ENCODE assay signal across 16 cellular contexts in the genomic region with DNA sequence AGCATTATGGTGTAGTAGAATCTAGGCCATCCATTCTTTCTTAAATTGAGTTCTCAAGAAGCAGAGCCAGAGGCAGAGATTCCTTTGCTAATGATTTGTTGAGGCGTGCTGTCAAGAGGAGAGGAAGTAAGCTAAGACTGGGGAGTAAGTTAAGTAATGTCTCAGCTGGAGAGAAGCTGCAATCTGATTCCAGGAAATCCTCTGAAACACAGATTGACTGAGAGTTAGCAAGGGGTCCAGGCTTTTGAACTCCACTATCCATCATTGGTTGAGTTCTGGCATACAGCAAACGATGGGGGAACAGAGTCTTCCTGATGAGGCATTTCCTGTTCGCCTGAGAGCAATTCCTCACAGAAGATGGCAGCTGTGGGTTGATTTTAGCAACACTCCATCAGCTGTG.
DNase-seq lines count a peak whose midpoint lies in the region; ATAC-seq, FAIRE-seq and TF ChIP-seq lines count a peak whose summit lies in the region.
"Had no signal": no experiment of that assay in that cellular context is flagged by ENCODE, and none has a peak within 500 bp of the region (broad histone marks: within the 10 kb centered on the region; RNA-seq: fewer than 3 reads in every experiment).

No MANE protein-coding gene starts in this region.

- DNase-seq in HT1080 (ENCODE audit: low read depth) (peak; percentile 30), astrocyte (ENCODE audit: low read depth) (peak; percentile 73), fibroblast of pulmonary artery (ENCODE audit: low read depth) (peak; percentile 59), neuronal stem cell (ENCODE audit: low spot score) (no peak), EL (no peak), kidney glomerular epithelial cell (lab: John Stamatoyannopoulos, UW) (no peak)
- DNase-seq in activated naive CD8-positive, alpha-beta T cell treated with anti-CD3 and anti-CD28 coated beads, Interleukin-2, amount 50 U/mL, for 24 hours: no peak
- DNase-seq: IMR-90; NCI-H146; NCI-H2081 treated with DMSO at 0.1 percent for 48 hours; NCI-H2227 treated with DMSO at 0.1 percent for 48 hours; NCI-H69; NK-92 treated with Interleukin-12 subunit alpha and Interleukin-12 subunit beta, amount 100 ng/mL, for 24 hours; OCI-M1 had no signal

- H3K4me2 ChIP-seq in astrocyte (ENCODE audit: low read length) (no peak overlapping the region), neuronal stem cell (ENCODE audit: insufficient read depth, low read length, poor library complexity, severe bottlenecking) (no peak overlapping the region)
- H3K4me2 ChIP-seq: BLaER1 had no signal

- H3K9ac ChIP-seq in astrocyte (ENCODE audit: low read length): no peak overlapping the region
- H3K9ac ChIP-seq in neuronal stem cell (ENCODE audit: low read depth, low read length, poor library complexity): no peak overlapping the region
- H3K9ac ChIP-seq: BLaER1 had no signal

- no peaks in the 10 kb centered on the region for H4K20me1 ChIP-seq in astrocyte (ENCODE audit: insufficient read depth, low read length)
- H4K20me1 ChIP-seq: BLaER1 had no signal

- H3K4me3 ChIP-seq in astrocyte (ENCODE audit: insufficient read depth, low read depth, low read length) (no peak overlapping the region), fibroblast of pulmonary artery (replicated peaks; ENCODE audit: low read depth, low read length) (no peak overlapping the region), neuronal stem cell (ENCODE audit: low read length in 2 of 2) (no peak overlapping the region)
- H3K4me3 ChIP-seq: BLaER1, HAP-1 had no signal

- peak overlapping the region; percentile 5 for H2AFZ ChIP-seq in astrocyte (ENCODE audit: low read depth, low read length)
- peak overlapping the region; percentile 54 for H2AFZ ChIP-seq in neuronal stem cell (ENCODE audit: low read length)

- H3K27ac ChIP-seq in astrocyte (ENCODE audit: low read depth, low read length) (no peak overlapping the region), neuronal stem cell (replicated peaks; ENCODE audit: low read length) (no peak overlapping the region)
- H3K27ac ChIP-seq: BLaER1 had no signal

- no peaks in the 10 kb centered on the region for H3K27me3 Mint-ChIP-seq in astrocyte (ENCODE audit: low read depth, unreplicated experiment)
- H3K27me3 Mint-ChIP-seq in activated naive CD8-positive, alpha-beta T cell treated with anti-CD3 and anti-CD28 coated beads, Interleukin-2, amount 50 U/mL, for 24 hours: no peaks in the 10 kb centered on the region

- H3K36me3 ChIP-seq in astrocyte (ENCODE audit: insufficient read depth, low read length): no peaks in the 10 kb centered on the region
- H3K36me3 ChIP-seq in neuronal stem cell (replicated peaks in 1 of 2; ENCODE audit: control insufficient read depth in 2 of 2, insufficient read depth in 2 of 2, low read length in 2 of 2): no peaks in the 10 kb centered on the region
- H3K36me3 ChIP-seq: BLaER1, HAP-1 had no signal

- no peak overlapping the region for H2BK120ac ChIP-seq in neuronal stem cell (ENCODE audit: low read depth, low read length)

- peaks cover 4% of the 10 kb centered on the region for H3K4me1 Mint-ChIP-seq in astrocyte (ENCODE audit: low read depth, unreplicated experiment)
- H3K4me1 Mint-ChIP-seq in activated naive CD8-positive, alpha-beta T cell treated with anti-CD3 and anti-CD28 coated beads, Interleukin-2, amount 50 U/mL, for 24 hours: no peaks in the 10 kb centered on the region

- no peaks in the 10 kb centered on the region for H3K36me3 Mint-ChIP-seq in astrocyte (ENCODE audit: low read depth, unreplicated experiment)
- no peaks in the 10 kb centered on the region for H3K36me3 Mint-ChIP-seq in activated naive CD8-positive, alpha-beta T cell treated with anti-CD3 and anti-CD28 coated beads, Interleukin-2, amount 50 U/mL, for 24 hours (ENCODE audit: low read depth)

- no peak overlapping the region for H2BK15ac ChIP-seq in neuronal stem cell (ENCODE audit: low read length)

- no peaks in the 10 kb centered on the region for H3K79me2 ChIP-seq in astrocyte (ENCODE audit: insufficient read depth, low read length)

- no CpG with 5 or more reads among the region's 3 CpGs for WGBS in neuronal stem cell (ENCODE audit: extremely low coverage in 2 of 2, insufficient read length in 2 of 2, insufficient replicate concordance in 1 of 2), 2 donors

- H3K27me3 ChIP-seq in astrocyte (ENCODE audit: insufficient read depth, low read length): no peaks in the 10 kb centered on the region
- no peaks in the 10 kb centered on the region for H3K27me3 ChIP-seq in neuronal stem cell (ENCODE audit: control insufficient read depth in 3 of 3, insufficient read depth in 3 of 3, low read depth in 1 of 3, low read length in 3 of 3)
- H3K27me3 ChIP-seq: BLaER1 had no signal

- no peak overlapping the region for H2BK12ac ChIP-seq in neuronal stem cell (ENCODE audit: low read length)

- H3K9me3 ChIP-seq in astrocyte (ENCODE audit: insufficient read depth, low read depth, low read length) (no peaks in the 10 kb centered on the region), neuronal stem cell (replicated peaks in 1 of 2; ENCODE audit: control insufficient read depth in 2 of 2, insufficient read depth in 1 of 2, low read depth in 1 of 2, low read length in 2 of 2) (no peaks in the 10 kb centered on the region)
- H3K9me3 ChIP-seq: BLaER1, HAP-1 had no signal

- no peak overlapping the region for H2AK5ac ChIP-seq in neuronal stem cell (ENCODE audit: low read depth, low read length)

- H2BK5ac ChIP-seq in neuronal stem cell (ENCODE audit: low read length): no peak overlapping the region

- H3K4me1 ChIP-seq in astrocyte (ENCODE audit: insufficient read depth, low read length) (peaks cover 8% of the 10 kb centered on the region), neuronal stem cell (ENCODE audit: control insufficient read depth in 2 of 2, insufficient read depth in 1 of 2, low read depth in 1 of 2, low read length in 2 of 2) (peaks cover 0 to 3% of the 10 kb centered on the region in 2 donors)
- H3K4me1 ChIP-seq: BLaER1, HAP-1 had no signal

- no peak overlapping the region for H3K14ac ChIP-seq in neuronal stem cell (ENCODE audit: low read length)

- TF ChIP-seq CTCF in astrocyte (IDR thresholded peaks at IDR 0.05; ENCODE audit: insufficient read depth, low read depth, low read length) (no peak), fibroblast of pulmonary artery (IDR thresholded peaks at IDR 0.05; ENCODE audit: low read length, missing control alignments) (no peak)

- H4K91ac ChIP-seq in neuronal stem cell (ENCODE audit: low read depth, low read length, poor library complexity): no peak overlapping the region

- H3K27ac Mint-ChIP-seq in astrocyte (ENCODE audit: unreplicated experiment): no peak overlapping the region
- H3K27ac Mint-ChIP-seq in activated naive CD8-positive, alpha-beta T cell treated with anti-CD3 and anti-CD28 coated beads, Interleukin-2, amount 50 U/mL, for 24 hours: no peak overlapping the region

- no peak overlapping the region for H4K8ac ChIP-seq in neuronal stem cell (ENCODE audit: low read depth, low read length)

- no peak overlapping the region for H3K4me3 Mint-ChIP-seq in astrocyte (ENCODE audit: unreplicated experiment)
- no peak overlapping the region for H3K4me3 Mint-ChIP-seq in activated naive CD8-positive, alpha-beta T cell treated with anti-CD3 and anti-CD28 coated beads, Interleukin-2, amount 50 U/mL, for 24 hours

- no peaks in the 10 kb centered on the region for H3K79me1 ChIP-seq in neuronal stem cell (ENCODE audit: low read depth, low read length)

- no peak for FAIRE-seq in astrocyte (lab: Jason Lieb, UNC)

- no peak overlapping the region for H3K23ac ChIP-seq in neuronal stem cell (ENCODE audit: low read depth, low read length, poor library complexity)

- ATAC-seq in activated naive CD8-positive, alpha-beta T cell treated with anti-CD3 and anti-CD28 coated beads, Interleukin-2, amount 50 U/mL, for 24 hours: no peak

- no peak overlapping the region for H3K4ac ChIP-seq in neuronal stem cell (ENCODE audit: low read length)

- peaks cover 5% of the 10 kb centered on the region for H3K9me3 Mint-ChIP-seq in astrocyte (ENCODE audit: unreplicated experiment)
- H3K9me3 Mint-ChIP-seq in activated naive CD8-positive, alpha-beta T cell treated with anti-CD3 and anti-CD28 coated beads, Interleukin-2, amount 50 U/mL, for 24 hours: no peaks in the 10 kb centered on the region

- no peak overlapping the region for H3K18ac ChIP-seq in neuronal stem cell (ENCODE audit: low read length)

Comparison
In these comparisons a context has a peak if more than half of its experiments do, and no peak if none do; other contexts are left out.
1. DNase-seq: peak in HT1080 (single experiment), astrocyte (single experiment) and fibroblast of pulmonary artery (single experiment); none in neuronal stem cell (single experiment), activated naive CD8-positive, alpha-beta T cell treated with anti-CD3 and anti-CD28 coated beads, Interleukin-2, amount 50 U/mL, for 24 hours (single experiment), EL (single experiment) and kidney glomerular epithelial cell (single experiment).